20 cellular contexts compared by ENCODE assay signal in the genomic region with DNA sequence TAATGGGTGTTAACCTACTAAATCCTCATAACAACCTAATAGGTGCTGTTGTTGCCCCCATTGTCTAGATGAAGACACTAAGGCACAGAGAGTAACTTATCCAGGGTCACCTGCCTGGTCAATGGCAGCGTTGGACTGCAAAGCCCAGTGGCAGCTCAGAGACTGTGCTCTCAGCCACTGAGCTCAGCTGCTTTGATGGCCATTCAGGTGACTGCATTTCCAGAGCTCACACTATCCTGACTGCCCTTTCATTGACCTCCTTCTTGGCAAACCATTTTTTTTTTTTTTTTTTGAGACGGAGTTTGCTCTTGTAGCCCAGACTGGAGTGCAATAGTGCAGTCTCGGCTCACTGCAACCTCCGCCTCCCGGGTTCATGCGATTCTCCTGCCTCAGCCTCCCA.
"Had no signal": no experiment of that assay in that cellular context is flagged by ENCODE, and none has a peak within 500 bp of the region (broad histone marks: within the 10 kb centered on the region; RNA-seq: fewer than 3 reads in every experiment).

No MANE protein-coding gene starts in this region.

- ATAC-seq: activated CD8-positive, alpha-beta T cell treated with anti-CD3 and anti-CD28 coated beads for 36 hours; activated T-cell treated with anti-CD3 and anti-CD28 coated beads, Interleukin-2, amount 50 U/mL, for 4 hours; gastrocnemius medialis; left lung had no signal

- H3K9me3 ChIP-seq: gastrocnemius medialis, left lung, ovary, prostate gland, suprapubic skin, tibial nerve had no signal

- DNase-seq: activated B cell treated with CpG ODN at 0.5 μM for 24 hours; activated CD4-positive, alpha-beta T cell treated with anti-CD3 and anti-CD28 coated beads, Interleukin-2, amount 50 U/mL, for 1 hour; activated CD8-positive, alpha-beta T cell treated with anti-CD3 and anti-CD28 coated beads for 36 hours; activated T-cell treated with anti-CD3 and anti-CD28 coated beads, Interleukin-2, amount 50 U/mL, for 4 hours; effector memory CD4-positive, alpha-beta T cell; erythroblast; gastrocnemius medialis; glutamatergic neuron; immature natural killer cell; left lung; nephron progenitor cell; ovary; retina; stimulated activated naive CD4-positive, alpha-beta T cell; T-helper 2 cell had no signal

- H3K27ac ChIP-seq: coronary artery, gastrocnemius medialis, left lung, ovary, prostate gland, suprapubic skin, tibial nerve had no signal

- H3K4me1 ChIP-seq: gastrocnemius medialis, left lung, prostate gland, suprapubic skin, tibial nerve had no signal

- H3K27me3 ChIP-seq: dorsolateral prefrontal cortex, gastrocnemius medialis, left lung, ovary, suprapubic skin, tibial nerve had no signal

- H3K4me3 ChIP-seq: coronary artery, dorsolateral prefrontal cortex, gastrocnemius medialis, left lung, ovary, prostate gland, suprapubic skin, tibial nerve had no signal

- H3K36me3 ChIP-seq: gastrocnemius medialis, left lung, ovary, prostate gland, suprapubic skin, tibial nerve had no signal
